Comparison of ENCODE assay signal across 8 cellular contexts in genomic region chr15:59686389-59686788, GRCh38. TPM values are rescaled to one million over a fixed set of nuclear protein-coding genes. Genes with fewer than 3 reads are reported as not detected.
DNase-seq lines count a peak whose midpoint lies in the region; ATAC-seq, FAIRE-seq and TF ChIP-seq lines count a peak whose summit lies in the region.
"Had no signal": no experiment of that assay in that cellular context is flagged by ENCODE, and none has a peak within 500 bp of the region (broad histone marks: within the 10 kb centered on the region; RNA-seq: fewer than 3 reads in every experiment).

No MANE protein-coding gene starts in this region.

- TF ChIP-seq POLR2A in GM12892 (IDR thresholded peaks at IDR 0.05; ENCODE audit: low read depth, low read length), result no peak

- no peak for ATAC-seq in GM19324 (IDR thresholded peaks at IDR 0.05; ENCODE audit: low FRiP score, unreplicated experiment)

- FAIRE-seq in GM12892 (lab: Jason Lieb, UNC), result no peak

- H3K27me3 ChIP-seq in ascending aorta (no peaks in the 10 kb centered on the region), neutrophil (no peaks in the 10 kb centered on the region)

- TF ChIP-seq CTCF in ascending aorta (IDR thresholded peaks at IDR 0.05), result no peak
- no peak for TF ChIP-seq CTCF in neutrophil (IDR thresholded peaks at IDR 0.05)

- H3K36me3 ChIP-seq in KOPT-K1 (ENCODE audit: insufficient read depth, low read length) (peaks cover 51% of the 10 kb centered on the region), ascending aorta (peaks cover 9 to 18% of the 10 kb centered on the region in 2 donors), neutrophil (peaks cover 8% of the 10 kb centered on the region)

- DNase-seq in GM12892 (ENCODE audit: insufficient read length), result peak; percentile 22
- DNase-seq in ascending aorta (ENCODE audit: low spot score in 2 of 2), result no peak
- DNase-seq in NCI-H1092 (lab: John Stamatoyannopoulos, UW), result no peak
- DNase-seq in superior temporal gyrus (ENCODE audit: extremely low spot score), result no peak
- DNase-seq: caudate nucleus had no signal

- H3K4me3 ChIP-seq in ascending aorta, result peak overlapping the region in 1 of 2 donors; percentile 86
- H3K4me3 ChIP-seq in neutrophil (ENCODE audit: low read depth in 1 of 2, low read length in 1 of 2), result peak overlapping the region; percentile 81 to 98

- H3K27ac ChIP-seq in KOPT-K1 (ENCODE audit: low read depth, low read length, poor library complexity, severe bottlenecking), result peak overlapping the region; percentile 57
- H3K27ac ChIP-seq in ascending aorta, result peak overlapping the region; percentile 24 to 99
- H3K27ac ChIP-seq in neutrophil, result peak overlapping the region; percentile 99

- intact Hi-C loops in ascending aorta (cut with DNase I), result loop anchor here (10.0 kb wide), 1 partner anchor 788 kb away; the partner anchor contains the start of gene ICE2

- H3K4me1 ChIP-seq in ascending aorta (peaks cover 0 to 19% of the 10 kb centered on the region in 2 donors), neutrophil (ENCODE audit: control insufficient read depth in 1 of 2, insufficient read depth in 1 of 2, low read depth in 1 of 2, low read length in 1 of 2) (peaks cover 41 to 48% of the 10 kb centered on the region in 2 experiments)

- H3K9me3 ChIP-seq in KOPT-K1 (ENCODE audit: insufficient read depth, low read length, poor library complexity, severe bottlenecking), result no peaks in the 10 kb centered on the region
- H3K9me3 ChIP-seq in ascending aorta, result no peaks in the 10 kb centered on the region
- no peaks in the 10 kb centered on the region for H3K9me3 ChIP-seq in neutrophil

RNA-seq across cellular contexts. Expression of gene BNIP2, which starts 2.7 kb away (rescaled TPM):
- 47.5 TPM for polyA plus RNA-seq in GM12892 (2012; ENCODE audit: missing spikeins)
- 60.1 TPM for total RNA-seq in ascending aorta

RNA-seq across cellular contexts. Expression of gene GTF2A2, which starts 29.1 kb away (rescaled TPM):
- polyA plus RNA-seq in GM12892 (2012; ENCODE audit: missing spikeins), result 115 TPM
- total RNA-seq in ascending aorta, result 1.4 TPM
